Comparison of ENCODE assay signal across 20 cellular contexts in genomic region chr3:24670871-24671270, GRCh38.
DNase-seq lines count a peak whose midpoint lies in the region; ATAC-seq, FAIRE-seq and TF ChIP-seq lines count a peak whose summit lies in the region.
"Had no signal": no experiment of that assay in that cellular context is flagged by ENCODE, and none has a peak within 500 bp of the region (broad histone marks: within the 10 kb centered on the region; RNA-seq: fewer than 3 reads in every experiment).

No MANE protein-coding gene starts in this region.

- no peak overlapping the region for H2BK20ac ChIP-seq in H1 (ENCODE audit: low read length)

- TF ChIP-seq RAD21 in H1 (IDR thresholded peaks at IDR 0.05 in 1 of 2, conservative IDR thresholded peaks at IDR 0.05 in 1 of 2; ENCODE audit: low read depth in 2 of 2, low read length in 2 of 2): no peak

- no peaks in the 10 kb centered on the region for H3K23me2 ChIP-seq in H1 (ENCODE audit: low read depth, low read length)

- no peaks in the 10 kb centered on the region for H3K79me2 ChIP-seq in H1 (ENCODE audit: control insufficient read depth in 1 of 2, insufficient read depth in 2 of 2, low read length in 2 of 2)

- H3K4me1 Mint-ChIP-seq in Calu3 (ENCODE audit: low read depth, unreplicated experiment): no peaks in the 10 kb centered on the region
- H3K4me1 Mint-ChIP-seq: B cell; CD4-positive, CD25-positive, alpha-beta regulatory T cell had no signal

- intact Hi-C loops in right lobe of liver (cut with DNase I): no loop called here
- intact Hi-C loops in Calu3 (cut with micrococcal nuclease; ENCODE audit: unreplicated experiment): no loop called here

- no peak overlapping the region for H3K27ac ChIP-seq in H1 (ENCODE audit: low read depth, low read length)
- H3K27ac ChIP-seq in right lobe of liver: no peak overlapping the region
- H3K27ac ChIP-seq: BLaER1, C4-2B, GM23248 had no signal

- no peaks in the 10 kb centered on the region for H3K4me1 ChIP-seq in H1 (replicated peaks in 1 of 4; ENCODE audit: control insufficient read depth in 3 of 4, insufficient read depth in 4 of 4, low read length in 3 of 4)
- H3K4me1 ChIP-seq in right lobe of liver: no peaks in the 10 kb centered on the region
- H3K4me1 ChIP-seq: BLaER1, Caco-2, HAP-1 had no signal

- H3K27ac Mint-ChIP-seq in Calu3 (ENCODE audit: unreplicated experiment): no peak overlapping the region
- H3K27ac Mint-ChIP-seq: B cell; CD4-positive, CD25-positive, alpha-beta regulatory T cell; CD8-positive, alpha-beta T cell; HFFc6 had no signal

- TF ChIP-seq CTCF in H1 (IDR thresholded peaks at IDR 0.05; ENCODE audit: control extremely low read depth in 1 of 3, insufficient read depth in 1 of 3, low read depth in 1 of 3, low read length in 3 of 3): no peak
- no peak for TF ChIP-seq CTCF in right lobe of liver (IDR thresholded peaks at IDR 0.05)
- no peak for TF ChIP-seq CTCF in Calu3 (IDR thresholded peaks at IDR 0.05; ENCODE audit: unreplicated experiment)

- no peak overlapping the region for H3K4ac ChIP-seq in H1 (replicated peaks; ENCODE audit: insufficient read length, low read depth, low read length)

- no peak overlapping the region for H3K9ac ChIP-seq in H1 (replicated peaks in 1 of 4; ENCODE audit: extremely low read depth in 1 of 4, low read depth in 3 of 4, low read length in 3 of 4)
- H3K9ac ChIP-seq: BLaER1, GM23248 had no signal

- no peak for DNase-seq in H1 (ENCODE audit: low read depth in 1 of 2, low spot score in 2 of 2)
- no peak for DNase-seq in left lobe of liver (ENCODE audit: low spot score)
- no peak for DNase-seq in right lobe of liver
- DNase-seq in GM12891 (ENCODE audit: insufficient read length, low spot score): no peak
- no peak for DNase-seq in NCI-H1436 treated with DMSO at 0.1 percent for 48 hours (lab: John Stamatoyannopoulos, UW)
- no peak for DNase-seq in Calu3
- DNase-seq: Caco-2; CD4-positive, CD25-positive, alpha-beta regulatory T cell; CD8-positive, alpha-beta T cell; DMS 273 treated with DMSO at 0.1 percent for 48 hours; DND-41; GM23248; HFFc6 had no signal

- no peaks in the 10 kb centered on the region for H3K27me3 Mint-ChIP-seq in Calu3 (ENCODE audit: unreplicated experiment)
- H3K27me3 Mint-ChIP-seq: CD4-positive, CD25-positive, alpha-beta regulatory T cell had no signal

- no peak overlapping the region for H2BK12ac ChIP-seq in H1 (ENCODE audit: low read depth, low read length)

- no peak overlapping the region for H4K5ac ChIP-seq in H1 (ENCODE audit: insufficient read length, low read depth, low read length)

- H4K20me1 ChIP-seq in H1 (replicated peaks in 1 of 2; ENCODE audit: control insufficient read depth in 1 of 2, insufficient read depth in 2 of 2, low read length in 2 of 2): no peaks in the 10 kb centered on the region
- H4K20me1 ChIP-seq: BLaER1 had no signal

- ATAC-seq in left lobe of liver (peak; percentile 76), right lobe of liver (peak; percentile 63 to 91 (median 75))
- ATAC-seq: CD8-positive, alpha-beta T cell had no signal

- no peaks in the 10 kb centered on the region for H3K27me3 ChIP-seq in H1 (replicated peaks in 1 of 4; ENCODE audit: control insufficient read depth in 3 of 4, extremely low read depth in 1 of 4, insufficient read depth in 3 of 4, low read length in 3 of 4)
- H3K27me3 ChIP-seq in right lobe of liver: no peaks in the 10 kb centered on the region
- H3K27me3 ChIP-seq: BLaER1 had no signal

- H3K4me3 ChIP-seq in H1 (ENCODE audit: extremely low read depth in 1 of 4, insufficient read depth in 2 of 4, low read depth in 3 of 4, low read length in 4 of 4): no peak overlapping the region
- no peak overlapping the region for H3K4me3 ChIP-seq in right lobe of liver
- H3K4me3 ChIP-seq: BLaER1, GM23248, HAP-1 had no signal

- H4K8ac ChIP-seq in H1 (ENCODE audit: extremely low read depth, insufficient read depth, low read length): no peak overlapping the region

- H2BK15ac ChIP-seq in H1 (ENCODE audit: low read length): no peak overlapping the region

- CTCF ChIA-PET in H1 (lab: Charles Lee; ENCODE audit: partially characterized antibody) (interaction anchor here (4.6 kb wide), 1 partner anchor 11 kb away, joined by 31 read pairs; no protein-coding TSS in a partner anchor), Calu3 (lab: Charles Lee) (no interaction called here)

- H4K91ac ChIP-seq in H1 (replicated peaks; ENCODE audit: insufficient read length, low read length): no peak overlapping the region

- H3K14ac ChIP-seq in H1 (ENCODE audit: insufficient read length): no peak overlapping the region

- H2BK5ac ChIP-seq in H1 (ENCODE audit: low read depth, low read length): no peak overlapping the region

- H3K36me3 ChIP-seq in H1 (ENCODE audit: control insufficient read depth in 2 of 4, insufficient read depth in 4 of 4, low read length in 3 of 4): no peaks in the 10 kb centered on the region
- H3K36me3 ChIP-seq in right lobe of liver: no peaks in the 10 kb centered on the region
- H3K36me3 ChIP-seq: BLaER1, HAP-1 had no signal

- H3K9me3 ChIP-seq in H1 (ENCODE audit: insufficient read depth in 2 of 2, low read depth in 1 of 2, low read length in 1 of 2) (no peaks in the 10 kb centered on the region), right lobe of liver (no peaks in the 10 kb centered on the region)
- H3K9me3 ChIP-seq: BLaER1, Caco-2, HAP-1 had no signal

- H2BK120ac ChIP-seq in H1 (replicated peaks; ENCODE audit: low read depth, low read length): no peak overlapping the region

- no peak overlapping the region for H3K4me3 Mint-ChIP-seq in Calu3 (ENCODE audit: low read depth, unreplicated experiment)
- H3K4me3 Mint-ChIP-seq: B cell; CD4-positive, CD25-positive, alpha-beta regulatory T cell; CD8-positive, alpha-beta T cell; HFFc6 had no signal

- no peak overlapping the region for H3K56ac ChIP-seq in H1 (replicated peaks; ENCODE audit: insufficient read length, low read depth, low read length)

- H2AK5ac ChIP-seq in H1 (ENCODE audit: low read depth, low read length): no peak overlapping the region

- TF ChIP-seq POLR2A in H1 (IDR thresholded peaks at IDR 0.05; ENCODE audit: control extremely low read depth in 1 of 2, low read depth in 2 of 2, low read length in 2 of 2) (no peak), right lobe of liver (IDR thresholded peaks at IDR 0.05) (no peak), GM12891 (IDR thresholded peaks at IDR 0.05; ENCODE audit: low read depth, low read length) (no peak)

- no peak overlapping the region for H3K18ac ChIP-seq in H1 (ENCODE audit: extremely low read depth, low read length)

- FAIRE-seq in H1 (lab: Jason Lieb, UNC) (no peak), GM12891 (lab: Jason Lieb, UNC) (no peak)
- FAIRE-seq: D721Med, G401.6, GM19239 had no signal

- WGBS in H1 (ENCODE audit: extremely low coverage in 1 of 2, insufficient coverage in 1 of 2, insufficient read length in 1 of 2, insufficient replicate concordance in 2 of 2, low coverage in 1 of 2, low lambda C conversion rate in 2 of 2, missing lambda C conversion rate in 1 of 2), 2 experiments: 86% methylated on average over 3 of the region's 3 CpGs; no CpG with 5 or more reads in 1 of the 2 experiments
- 93% methylated on average over 2 of the region's 3 CpGs for WGBS in right lobe of liver (ENCODE audit: insufficient coverage, low coverage, low lambda C conversion rate, missing lambda C conversion rate)

- no peaks in the 10 kb centered on the region for H3K36me3 Mint-ChIP-seq in Calu3 (ENCODE audit: insufficient read depth, unreplicated experiment)
- H3K36me3 Mint-ChIP-seq: CD4-positive, CD25-positive, alpha-beta regulatory T cell; CD8-positive, alpha-beta T cell had no signal

- peak overlapping the region; percentile 83 for H3K23ac ChIP-seq in H1 (ENCODE audit: insufficient read length)

- H3K79me1 ChIP-seq in H1 (ENCODE audit: low read depth, low read length): no peaks in the 10 kb centered on the region

- no peak for TF ChIP-seq EP300 in H1 (IDR thresholded peaks at IDR 0.05; ENCODE audit: borderline replicate concordance in 1 of 2, low read depth in 2 of 2, low read length in 2 of 2)

- POLR2A ChIA-PET in H1 (lab: Charles Lee; ENCODE audit: partially characterized antibody): no interaction called here

- H3K9me3 Mint-ChIP-seq in Calu3 (ENCODE audit: low read depth, unreplicated experiment): no peaks in the 10 kb centered on the region
- H3K9me3 Mint-ChIP-seq: CD8-positive, alpha-beta T cell had no signal

- H3K4me2 ChIP-seq in H1 (ENCODE audit: insufficient read depth in 1 of 2, low read depth in 2 of 2, low read length in 2 of 2): no peak overlapping the region
- H3K4me2 ChIP-seq: BLaER1 had no signal

- BruUV-seq in Calu3 (replicated peaks; lab: Mats Ljungman, UMichigan): no TSS peak

- no peak overlapping the region for H2AFZ ChIP-seq in H1 (ENCODE audit: low read length)
- H2AFZ ChIP-seq: GM23248 had no signal

TF ChIP-seq in H1, 55 proteins besides CTCF, POLR2A, EP300 and RAD21 (continues in another document):
- TF ChIP-seq TEAD4 (IDR thresholded peaks at IDR 0.05; ENCODE audit: low read depth, low read length) (no peak), SAP30 (IDR thresholded peaks at IDR 0.05; ENCODE audit: insufficient read depth, insufficient replicate concordance, low read length) (no peak), TCF12 (IDR thresholded peaks at IDR 0.05; ENCODE audit: low read depth, low read length) (no peak), USF2 (IDR thresholded peaks at IDR 0.05; ENCODE audit: low read length) (no peak), ZNF274 (IDR thresholded peaks at IDR 0.05; ENCODE audit: borderline replicate concordance, extremely low read depth, low read length) (no peak)

TF ChIP-seq in GM12891, 5 proteins besides CTCF, POLR2A, EP300 and RAD21:
- TF ChIP-seq SPI1 (IDR thresholded peaks at IDR 0.05; ENCODE audit: low read depth, low read length) (no peak), TAF1 (IDR thresholded peaks at IDR 0.05; ENCODE audit: low read depth, low read length) (no peak), POU2F2 (IDR thresholded peaks at IDR 0.05; ENCODE audit: low read depth, low read length) (no peak)
